In genomic region chr19:2274937-2275535, GRCh38 we compare ENCODE assay signal across 1 cellular context.
TF ChIP-seq lines count a peak whose summit lies in the region.

No MANE protein-coding gene starts in this region.

TF ChIP-seq in GM23338, 12 proteins besides CTCF, POLR2A, EP300 and RAD21:
- TF ChIP-seq EZH2 (IDR thresholded peaks at IDR 0.05; ENCODE audit: low read depth, unreplicated experiment) (no peak), CREB1 (CRISPR knock-in tag; IDR thresholded peaks at IDR 0.05; ENCODE audit: low read depth) (no peak)
- TF ChIP-seq, protein P1, sequence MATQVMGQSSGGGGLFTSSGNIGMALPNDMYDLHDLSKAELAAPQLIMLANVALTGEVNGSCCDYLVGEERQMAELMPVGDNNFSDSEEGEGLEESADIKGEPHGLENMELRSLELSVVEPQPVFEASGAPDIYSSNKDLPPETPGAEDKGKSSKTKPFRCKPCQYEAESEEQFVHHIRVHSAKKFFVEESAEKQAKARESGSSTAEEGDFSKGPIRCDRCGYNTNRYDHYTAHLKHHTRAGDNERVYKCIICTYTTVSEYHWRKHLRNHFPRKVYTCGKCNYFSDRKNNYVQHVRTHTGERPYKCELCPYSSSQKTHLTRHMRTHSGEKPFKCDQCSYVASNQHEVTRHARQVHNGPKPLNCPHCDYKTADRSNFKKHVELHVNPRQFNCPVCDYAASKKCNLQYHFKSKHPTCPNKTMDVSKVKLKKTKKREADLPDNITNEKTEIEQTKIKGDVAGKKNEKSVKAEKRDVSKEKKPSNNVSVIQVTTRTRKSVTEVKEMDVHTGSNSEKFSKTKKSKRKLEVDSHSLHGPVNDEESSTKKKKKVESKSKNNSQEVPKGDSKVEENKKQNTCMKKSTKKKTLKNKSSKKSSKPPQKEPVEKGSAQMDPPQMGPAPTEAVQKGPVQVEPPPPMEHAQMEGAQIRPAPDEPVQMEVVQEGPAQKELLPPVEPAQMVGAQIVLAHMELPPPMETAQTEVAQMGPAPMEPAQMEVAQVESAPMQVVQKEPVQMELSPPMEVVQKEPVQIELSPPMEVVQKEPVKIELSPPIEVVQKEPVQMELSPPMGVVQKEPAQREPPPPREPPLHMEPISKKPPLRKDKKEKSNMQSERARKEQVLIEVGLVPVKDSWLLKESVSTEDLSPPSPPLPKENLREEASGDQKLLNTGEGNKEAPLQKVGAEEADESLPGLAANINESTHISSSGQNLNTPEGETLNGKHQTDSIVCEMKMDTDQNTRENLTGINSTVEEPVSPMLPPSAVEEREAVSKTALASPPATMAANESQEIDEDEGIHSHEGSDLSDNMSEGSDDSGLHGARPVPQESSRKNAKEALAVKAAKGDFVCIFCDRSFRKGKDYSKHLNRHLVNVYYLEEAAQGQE (IDR thresholded peaks at IDR 0.05; ENCODE audit: unreplicated experiment), result peak; percentile 42
